17 cellular contexts compared by ENCODE assay signal in the genomic region with DNA sequence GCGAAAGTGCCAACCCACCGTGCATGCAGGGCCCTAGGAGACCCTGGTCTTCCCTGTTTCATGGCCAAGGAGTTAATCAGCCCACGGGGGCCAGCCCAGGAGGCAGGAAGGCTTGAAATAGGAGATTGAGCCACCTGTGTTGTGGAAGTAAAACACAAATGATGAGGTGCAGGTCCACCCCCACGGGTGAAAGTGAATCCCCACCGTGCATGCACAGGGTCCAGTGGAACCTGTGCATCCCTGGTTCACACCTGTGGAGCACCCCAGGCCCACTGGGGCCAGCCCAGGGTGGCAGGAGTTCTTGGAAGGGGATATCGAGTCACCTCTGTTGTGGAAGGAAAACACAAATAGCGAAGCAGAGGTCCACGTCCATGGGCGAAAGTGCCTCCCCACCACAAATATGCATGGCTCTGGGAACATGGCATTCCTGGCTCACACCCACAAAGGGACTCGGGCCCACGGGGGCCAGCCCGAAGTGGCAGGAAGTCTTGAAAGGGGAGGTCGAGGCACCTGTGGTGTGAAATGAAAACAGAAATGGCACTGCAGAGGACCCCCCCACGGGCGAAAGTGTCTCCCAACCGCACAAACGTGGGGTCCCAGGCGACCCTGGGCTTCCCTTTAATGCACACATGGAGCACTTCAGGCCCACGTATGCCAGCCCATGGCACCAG.
DNase-seq lines count a peak whose midpoint lies in the region; ATAC-seq and TF ChIP-seq lines count a peak whose summit lies in the region.
"Had no signal": no experiment of that assay in that cellular context is flagged by ENCODE, and none has a peak within 500 bp of the region (broad histone marks: within the 10 kb centered on the region; RNA-seq: fewer than 3 reads in every experiment).

No MANE protein-coding gene starts in this region.

- intact Hi-C loops in cardiac septum (cut with DNase I): no loop called here
- intact Hi-C loops in Right ventricle myocardium inferior (cut with DNase I): no loop called here
- intact Hi-C loops in natural killer cell (cut with micrococcal nuclease): no loop called here
- intact Hi-C loops in vagina (cut with DNase I): loop anchor here (5.0 kb wide), 1 partner anchor 1237 kb away; no protein-coding TSS in a partner anchor

- peaks cover 0 to 16% of the 10 kb centered on the region in 2 donors for H3K9me3 Mint-ChIP-seq in natural killer cell

- H3K27me3 Mint-ChIP-seq in natural killer cell (ENCODE audit: low read depth in 2 of 2): no peaks in the 10 kb centered on the region
- H3K27me3 Mint-ChIP-seq: B cell, brain had no signal

- no peak overlapping the region for H3K4me3 Mint-ChIP-seq in natural killer cell
- H3K4me3 Mint-ChIP-seq: B cell; brain; stimulated activated effector memory CD8-positive, alpha-beta T cell treated with anti-CD3 and anti-CD28 coated beads, Interleukin-12 subunit alpha, Interleukin-12 subunit beta, amount 100 ng/mL, for 72 hours had no signal

- no peak overlapping the region for H3K27ac Mint-ChIP-seq in natural killer cell
- H3K27ac Mint-ChIP-seq: B cell; brain; stimulated activated effector memory CD8-positive, alpha-beta T cell treated with anti-CD3 and anti-CD28 coated beads, Interleukin-12 subunit alpha, Interleukin-12 subunit beta, amount 100 ng/mL, for 72 hours had no signal

- H3K36me3 ChIP-seq in vagina: no peaks in the 10 kb centered on the region

- no peaks in the 10 kb centered on the region for H3K4me1 ChIP-seq in vagina

- no peak for TF ChIP-seq POLR2A in vagina (IDR thresholded peaks at IDR 0.05)

- no peaks in the 10 kb centered on the region for H3K4me1 Mint-ChIP-seq in natural killer cell
- H3K4me1 Mint-ChIP-seq: B cell; brain; stimulated activated effector memory CD8-positive, alpha-beta T cell treated with anti-CD3 and anti-CD28 coated beads, Interleukin-12 subunit alpha, Interleukin-12 subunit beta, amount 100 ng/mL, for 72 hours had no signal

- TF ChIP-seq CTCF in coronary artery (IDR thresholded peaks at IDR 0.05) (no peak), natural killer cell (IDR thresholded peaks at IDR 0.05) (no peak), vagina (IDR thresholded peaks at IDR 0.05) (no peak)

- H3K4me3 ChIP-seq in coronary artery: no peak overlapping the region
- H3K4me3 ChIP-seq in vagina: no peak overlapping the region

- DNase-seq in cardiac septum (ENCODE audit: low spot score) (peak; percentile 31), Right ventricle myocardium inferior (ENCODE audit: missing footprints) (no peak), coronary artery (ENCODE audit: low spot score) (peak; percentile 38), natural killer cell (peak; percentile 5), vagina (ENCODE audit: extremely low spot score in 2 of 2) (peak; percentile 69 to 72), amygdala (lab: John Stamatoyannopoulos, UW) (no peak), kidney glomerular epithelial cell (lab: John Stamatoyannopoulos, UW) (no peak)
- DNase-seq: mesenchymal stem cell; NCI-H1105; NCI-H524 treated with DMSO at 0.1 percent for 48 hours; stimulated activated CD4-positive, alpha-beta T cell treated with anti-CD3 and anti-CD28 coated beads, Interleukin-1b, Interleukin-23, amount 100 ng/mL, for 48 hours; T1000 had no signal

- H3K27ac ChIP-seq in coronary artery (no peak overlapping the region), vagina (no peak overlapping the region)
- H3K27ac ChIP-seq: RWPE1 had no signal

- H3K27me3 ChIP-seq in vagina: no peaks in the 10 kb centered on the region

- H3K9me3 ChIP-seq in vagina: peaks cover 18% of the 10 kb centered on the region

- peaks cover 12% of the 10 kb centered on the region for H3K36me3 Mint-ChIP-seq in natural killer cell
- H3K36me3 Mint-ChIP-seq: brain; stimulated activated effector memory CD8-positive, alpha-beta T cell treated with anti-CD3 and anti-CD28 coated beads, Interleukin-12 subunit alpha, Interleukin-12 subunit beta, amount 100 ng/mL, for 72 hours had no signal

- no peak for ATAC-seq in Right ventricle myocardium inferior
- ATAC-seq in natural killer cell: no peak
- no peak for ATAC-seq in GM18498 (IDR thresholded peaks at IDR 0.05; ENCODE audit: unreplicated experiment)
- ATAC-seq: stimulated activated effector memory CD8-positive, alpha-beta T cell treated with anti-CD3 and anti-CD28 coated beads, Interleukin-12 subunit alpha, Interleukin-12 subunit beta, amount 100 ng/mL, for 72 hours had no signal

Comparison
In these comparisons a context has a peak if more than half of its experiments do, and no peak if none do; other contexts are left out.
1. DNase-seq: peak in cardiac septum (single experiment), coronary artery (single experiment), natural killer cell (single experiment) and vagina (2 of 2); none in Right ventricle myocardium inferior (single experiment), amygdala (0 of 56) and kidney glomerular epithelial cell (single experiment).